In genomic region chr10:67017218-67017617, GRCh38 we compare ENCODE assay signal across 22 cellular contexts.
"Had no signal": no experiment of that assay in that cellular context is flagged by ENCODE, and none has a peak within 500 bp of the region (broad histone marks: within the 10 kb centered on the region; RNA-seq: fewer than 3 reads in every experiment).

No MANE protein-coding gene starts in this region.

- H3K27ac Mint-ChIP-seq: brain; nephron; stimulated activated naive CD8-positive, alpha-beta T cell treated with anti-CD3 and anti-CD28 coated beads, Interleukin-15, Interleukin-2, amounts not matched to agents 100 ng/mL and 50 ng/mL, for 24 hours had no signal

- H3K36me3 ChIP-seq: cardiac muscle cell, colonic mucosa, gastrocnemius medialis, right lobe of liver, thoracic aorta had no signal

- H3K27me3 Mint-ChIP-seq: brain; stimulated activated naive CD8-positive, alpha-beta T cell treated with anti-CD3 and anti-CD28 coated beads, Interleukin-15, Interleukin-2, amounts not matched to agents 100 ng/mL and 50 ng/mL, for 24 hours had no signal

- H3K27ac ChIP-seq: cardiac muscle cell, colonic mucosa, dorsolateral prefrontal cortex, gastrocnemius medialis, right lobe of liver, thoracic aorta had no signal

- H3K27me3 ChIP-seq: cardiac muscle cell, colonic mucosa, dorsolateral prefrontal cortex, gastrocnemius medialis, right lobe of liver had no signal

- ATAC-seq: gastrocnemius medialis, left ventricle myocardium superior, right lobe of liver had no signal

- H3K9me3 Mint-ChIP-seq: brain, nephron had no signal

- H3K9me3 ChIP-seq: colonic mucosa, gastrocnemius medialis, right lobe of liver, thoracic aorta had no signal

- DNase-seq: activated CD4-positive, alpha-beta T cell treated with anti-CD3 and anti-CD28 coated beads for 4 hours; activated CD4-positive, alpha-beta T cell treated with anti-CD3 and anti-CD28 coated beads, Interleukin-2, amount 50 U/mL, for 48 hours; activated CD4-positive, CD25-positive, alpha-beta regulatory T cell; activated CD8-positive, alpha-beta memory T cell treated with anti-CD3 and anti-CD28 coated beads for 24 hours; activated gamma-delta T cell treated with Interleukin-2 at 50 U/mL for 16 hours; activated naive CD4-positive, alpha-beta T cell treated with anti-CD3 and anti-CD28 coated beads, Interleukin-2, amount 50 U/mL, for 16 hours; cerebellar nuclear complex; colonic mucosa; dorsolateral prefrontal cortex; effector memory CD4-positive, alpha-beta T cell; gastrocnemius medialis; glutamatergic neuron; islet precursor cell; left ventricle myocardium superior; right lobe of liver; stimulated activated CD4-positive, alpha-beta T cell treated with anti-CD3 and anti-CD28 coated beads, Interleukin-2, amount 100 ng/mL, for 48 hours; trophoblast cell had no signal

- H3K36me3 Mint-ChIP-seq: brain had no signal

- H3K4me3 ChIP-seq: cardiac muscle cell, colonic mucosa, dorsolateral prefrontal cortex, gastrocnemius medialis, right lobe of liver, thoracic aorta had no signal

- H3K4me3 Mint-ChIP-seq: brain; nephron; stimulated activated naive CD8-positive, alpha-beta T cell treated with anti-CD3 and anti-CD28 coated beads, Interleukin-15, Interleukin-2, amounts not matched to agents 100 ng/mL and 50 ng/mL, for 24 hours had no signal

- H3K4me1 ChIP-seq: colonic mucosa, gastrocnemius medialis, right lobe of liver had no signal
